Comparison of ENCODE assay signal across 23 cellular contexts in genomic region chr3:120272294-120272693, GRCh38. TPM values are rescaled to one million over a fixed set of nuclear protein-coding genes. Genes with fewer than 3 reads are reported as not detected.
DNase-seq lines count a peak whose midpoint lies in the region; ATAC-seq, FAIRE-seq and TF ChIP-seq lines count a peak whose summit lies in the region.
"Had no signal": no experiment of that assay in that cellular context is flagged by ENCODE, and none has a peak within 500 bp of the region (broad histone marks: within the 10 kb centered on the region; RNA-seq: fewer than 3 reads in every experiment).

No MANE protein-coding gene starts in this region.

- H3K27me3 ChIP-seq in hepatocyte: no peaks in the 10 kb centered on the region
- H3K27me3 ChIP-seq: BLaER1 treated with 17β-estradiol and CSF1 and Interleukin-3, amounts not matched to agents 10 nM and 100 nM had no signal

- H3K4me2 ChIP-seq in hepatocyte: peak overlapping the region; percentile 58
- H3K4me2 ChIP-seq: BLaER1 treated with 17β-estradiol and CSF1 and Interleukin-3, amounts not matched to agents 10 nM and 100 nM had no signal

- TF ChIP-seq CTCF in D721Med (IDR thresholded peaks at IDR 0.05; ENCODE audit: insufficient read depth, missing control alignments) (no peak), hepatocyte (IDR thresholded peaks at IDR 0.05; ENCODE audit: poor library complexity) (no peak), retinal pigment epithelial cell (conservative IDR thresholded peaks at IDR 0.05; ENCODE audit: low read depth, low read length) (no peak), mucosa of descending colon (IDR thresholded peaks at IDR 0.05) (no peak)

- H3K9me3 ChIP-seq in hepatocyte (ENCODE audit: low read depth) (no peaks in the 10 kb centered on the region), mucosa of descending colon (no peaks in the 10 kb centered on the region)
- H3K9me3 ChIP-seq: BLaER1 treated with 17β-estradiol and CSF1 and Interleukin-3, amounts not matched to agents 10 nM and 100 nM; SJSA1 had no signal

- no peaks in the 10 kb centered on the region for H3K79me2 ChIP-seq in hepatocyte

- no peaks in the 10 kb centered on the region for H3K4me1 ChIP-seq in hepatocyte (ENCODE audit: insufficient read depth)
- no peaks in the 10 kb centered on the region for H3K4me1 ChIP-seq in mucosa of descending colon (ENCODE audit: low read depth)
- H3K4me1 ChIP-seq: BLaER1 treated with 17β-estradiol and CSF1 and Interleukin-3, amounts not matched to agents 10 nM and 100 nM had no signal

- DNase-seq in D721Med (ENCODE audit: insufficient read length, low spot score) (no peak), NCI-H82 (lab: John Stamatoyannopoulos, UW) (peak; percentile 97), hepatocyte (ENCODE audit: low spot score) (no peak), retinal pigment epithelial cell (ENCODE audit: low read depth) (peak; percentile 38), mucosa of descending colon (no peak), RCC 7860 (ENCODE audit: low spot score) (no peak), kidney glomerular epithelial cell (lab: John Stamatoyannopoulos, UW) (no peak)
- DNase-seq: AML-193; CD4-positive, alpha-beta memory T cell; COR-L47; DMS 273 treated with DMSO at 0.1 percent for 48 hours; DMS79; EL; GDM1; NCI-H1105; NCI-H1436 treated with DMSO at 0.1 percent for 48 hours; NCI-H187 treated with DMSO at 0.1 percent for 48 hours had no signal

- FAIRE-seq in D721Med (lab: Jason Lieb, UNC) (peak; percentile 70), RCC 7860 (lab: Jason Lieb, UNC) (no peak)
- FAIRE-seq: A204.1, GM12891 had no signal

- ATAC-seq in mucosa of descending colon: no peak
- ATAC-seq: HCT116, Right ventricle myocardium inferior had no signal

- H3K27ac ChIP-seq in hepatocyte: no peak overlapping the region
- H3K27ac ChIP-seq: BLaER1 treated with 17β-estradiol and CSF1 and Interleukin-3, amounts not matched to agents 10 nM and 100 nM; SJSA1 had no signal

- H2AFZ ChIP-seq in hepatocyte: no peak overlapping the region

- H3K4me3 ChIP-seq in hepatocyte: no peak overlapping the region
- H3K4me3 ChIP-seq in retinal pigment epithelial cell (ENCODE audit: low read length): no peak overlapping the region
- no peak overlapping the region for H3K4me3 ChIP-seq in mucosa of descending colon
- H3K4me3 ChIP-seq: BLaER1 treated with 17β-estradiol and CSF1 and Interleukin-3, amounts not matched to agents 10 nM and 100 nM; SJSA1 had no signal

- H3K36me3 ChIP-seq in hepatocyte (replicated peaks; ENCODE audit: insufficient read depth, low read depth) (no peaks in the 10 kb centered on the region), mucosa of descending colon (ENCODE audit: low read depth) (no peaks in the 10 kb centered on the region)
- H3K36me3 ChIP-seq: BLaER1 treated with 17β-estradiol and CSF1 and Interleukin-3, amounts not matched to agents 10 nM and 100 nM; SJSA1 had no signal

- intact Hi-C loops in mucosa of descending colon (cut with DNase I, micrococcal nuclease): no loop called here

- no peaks in the 10 kb centered on the region for H4K20me1 ChIP-seq in hepatocyte (ENCODE audit: insufficient read depth, poor library complexity, severe bottlenecking)
- H4K20me1 ChIP-seq: BLaER1 treated with 17β-estradiol and CSF1 and Interleukin-3, amounts not matched to agents 10 nM and 100 nM had no signal

- H3K9me2 ChIP-seq in hepatocyte (replicated peaks; ENCODE audit: insufficient read depth): no peaks in the 10 kb centered on the region

- 68% methylated on average over 1 of the region's 1 CpG for WGBS in hepatocyte (ENCODE audit: low lambda C conversion rate, missing lambda C conversion rate)

RNA-seq across cellular contexts. Expression of gene GPR156, which starts 12.7 kb away (rescaled TPM):
- 0.27 and 0.52 TPM in 2 replicates for total RNA-seq in hepatocyte
- polyA plus RNA-seq in hepatocyte: 0.80 TPM in 1 of 2 replicates, not detected in the other
- total RNA-seq in mucosa of descending colon: 1 to 10 TPM in 1 of 3 donors, under 1 TPM in 1, not detected in 1; 0.34 to 2.7 TPM
- total RNA-seq: CD4-positive, alpha-beta memory T cell; Right ventricle myocardium inferior had no signal
- polyA plus RNA-seq: CD4-positive, alpha-beta memory T cell had no signal

Comparison
In these comparisons a context has a peak if more than half of its experiments do, and no peak if none do; other contexts are left out.
1. DNase-seq: peak in NCI-H82 (single experiment) and retinal pigment epithelial cell (single experiment); none in D721Med (single experiment), hepatocyte (single experiment), mucosa of descending colon (0 of 3), RCC 7860 (single experiment) and kidney glomerular epithelial cell (single experiment).